In the genomic region with DNA sequence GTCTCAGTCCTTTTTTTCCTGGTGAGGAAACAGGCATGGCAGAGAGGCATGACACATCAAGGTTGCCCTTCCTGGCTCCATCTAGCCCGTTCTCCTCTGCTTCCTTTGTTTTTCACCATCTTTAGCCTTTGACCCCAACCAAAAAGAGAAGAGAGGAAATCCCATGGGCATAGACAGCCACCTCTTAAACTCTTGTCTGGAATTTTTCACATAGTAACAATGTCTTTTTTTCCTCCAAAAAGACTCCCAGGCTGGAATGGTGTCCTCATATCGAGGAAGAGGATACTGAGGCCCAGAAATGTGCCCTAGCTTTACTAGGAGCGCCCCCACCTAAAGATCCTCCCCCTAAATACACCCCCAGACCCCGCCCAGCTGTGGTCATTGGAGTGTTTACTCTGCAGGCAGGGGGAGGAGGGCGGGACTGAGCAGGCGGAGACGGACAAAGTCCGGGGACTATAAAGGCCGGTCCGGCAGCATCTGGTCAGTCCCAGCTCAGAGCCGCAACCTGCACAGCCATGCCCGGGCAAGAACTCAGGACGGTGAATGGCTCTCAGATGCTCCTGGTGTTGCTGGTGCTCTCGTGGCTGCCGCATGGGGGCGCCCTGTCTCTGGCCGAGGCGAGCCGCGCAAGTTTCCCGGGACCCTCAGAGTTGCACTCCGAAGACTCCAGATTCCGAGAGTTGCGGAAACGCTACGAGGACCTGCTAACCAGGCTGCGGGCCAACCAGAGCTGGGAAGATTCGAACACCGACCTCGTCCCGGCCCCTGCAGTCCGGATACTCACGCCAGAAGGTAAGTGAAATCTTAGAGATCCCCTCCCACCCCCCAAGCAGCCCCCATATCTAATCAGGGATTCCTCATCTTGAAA, we compare ENCODE assay signal across 1 cellular context.
TF ChIP-seq lines count a peak whose summit lies in the region.

A gene with protein sequence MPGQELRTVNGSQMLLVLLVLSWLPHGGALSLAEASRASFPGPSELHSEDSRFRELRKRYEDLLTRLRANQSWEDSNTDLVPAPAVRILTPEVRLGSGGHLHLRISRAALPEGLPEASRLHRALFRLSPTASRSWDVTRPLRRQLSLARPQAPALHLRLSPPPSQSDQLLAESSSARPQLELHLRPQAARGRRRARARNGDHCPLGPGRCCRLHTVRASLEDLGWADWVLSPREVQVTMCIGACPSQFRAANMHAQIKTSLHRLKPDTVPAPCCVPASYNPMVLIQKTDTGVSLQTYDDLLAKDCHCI (plus strand): TSS at position 484 of the 868 bp plus-strand sequence. CDS start 32 bp downstream, at position 516.

TF ChIP-seq in endothelial cell of umbilical vein, 7 proteins besides CTCF, POLR2A, EP300 and RAD21:
- TF ChIP-seq POLR2AphosphoS5 (IDR thresholded peaks at IDR 0.05; ENCODE audit: insufficient read depth, low read depth, low read length) = peak; percentile 100
- peak; percentile 42 for TF ChIP-seq JUN (IDR thresholded peaks at IDR 0.05; ENCODE audit: borderline replicate concordance, insufficient read depth, insufficient read length, low read depth)
- TF ChIP-seq, protein P1, sequence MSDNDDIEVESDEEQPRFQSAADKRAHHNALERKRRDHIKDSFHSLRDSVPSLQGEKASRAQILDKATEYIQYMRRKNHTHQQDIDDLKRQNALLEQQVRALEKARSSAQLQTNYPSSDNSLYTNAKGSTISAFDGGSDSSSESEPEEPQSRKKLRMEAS (IDR thresholded peaks at IDR 0.05; ENCODE audit: insufficient read depth, insufficient read length) = peak; percentile 37
- TF ChIP-seq MYC (IDR thresholded peaks at IDR 0.05; ENCODE audit: low read depth, low read length) = no peak
- TF ChIP-seq EZH2 (IDR thresholded peaks at IDR 0.05; ENCODE audit: borderline replicate concordance, low read depth, low read length, severe bottlenecking) = no peak
- peak; percentile 68 for TF ChIP-seq GATA2 (IDR thresholded peaks at IDR 0.05; ENCODE audit: insufficient read depth, insufficient read length, low read depth, low read length)
- TF ChIP-seq FOS (IDR thresholded peaks at IDR 0.05; ENCODE audit: borderline replicate concordance, insufficient read depth, low read length) = peak; percentile 72
